In the genomic region with DNA sequence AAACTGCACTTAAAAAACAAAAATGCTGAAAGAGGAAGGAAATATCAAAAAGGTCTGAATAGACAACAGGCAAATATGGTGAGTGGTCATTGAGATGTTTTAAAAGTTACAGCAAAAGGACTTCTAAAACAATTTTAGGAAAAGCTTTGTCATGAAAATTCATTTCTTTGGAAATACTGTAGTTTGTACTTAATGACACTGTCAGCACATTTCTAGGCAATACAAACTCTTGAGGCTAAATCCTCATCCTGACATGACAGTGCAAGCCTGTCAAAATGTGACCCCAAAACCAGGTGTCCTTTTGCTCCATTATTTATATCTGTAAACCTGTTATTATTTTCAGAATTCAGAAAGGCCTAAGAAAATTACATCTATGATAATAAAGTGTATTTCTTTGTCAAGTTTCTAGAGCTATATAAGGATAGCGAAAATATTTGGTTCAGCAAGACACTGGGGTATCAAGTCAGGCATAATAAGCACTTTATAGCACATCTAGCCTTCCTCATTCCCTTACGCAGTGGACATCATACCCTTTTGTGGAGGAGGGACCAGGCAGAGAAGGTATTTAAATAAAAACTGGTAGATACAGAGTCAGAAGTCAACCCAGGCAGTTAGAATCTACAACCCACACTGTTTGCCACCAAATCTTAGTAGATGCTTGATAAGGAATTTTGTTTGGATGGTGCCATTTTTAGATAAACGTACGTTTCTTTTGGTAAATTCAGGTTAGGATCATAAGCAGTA, we compare ENCODE assay signal across 16 cellular contexts. TPM values are rescaled to one million over a fixed set of nuclear protein-coding genes. Genes with fewer than 3 reads are reported as not detected.
DNase-seq lines count a peak whose midpoint lies in the region; ATAC-seq, FAIRE-seq and TF ChIP-seq lines count a peak whose summit lies in the region.
"Had no signal": no experiment of that assay in that cellular context is flagged by ENCODE, and none has a peak within 500 bp of the region (broad histone marks: within the 10 kb centered on the region; RNA-seq: fewer than 3 reads in every experiment).

No MANE protein-coding gene starts in this region.

- H3K79me2 ChIP-seq in Karpas-422 (ENCODE audit: low read length) = peaks cover 61% of the 10 kb centered on the region

- H3K9me3 ChIP-seq in cardiac muscle cell (ENCODE audit: low read depth) (no peaks in the 10 kb centered on the region), left ventricle myocardium inferior (replicated peaks) (no peaks in the 10 kb centered on the region), Karpas-422 (ENCODE audit: low read length) (no peaks in the 10 kb centered on the region), muscle layer of colon (ENCODE audit: low read length) (no peaks in the 10 kb centered on the region)
- H3K9me3 ChIP-seq: Peyer's patch had no signal

- FAIRE-seq in GM19239 (lab: Jason Lieb, UNC) = no peak

- H3K9me2 ChIP-seq in Karpas-422 (replicated peaks; ENCODE audit: insufficient read depth, low read length) = no peaks in the 10 kb centered on the region

- TF ChIP-seq CTCF in cardiac muscle cell (IDR thresholded peaks at IDR 0.05; ENCODE audit: low read depth, low read length) (no peak), left ventricle myocardium inferior (IDR thresholded peaks at IDR 0.05; ENCODE audit: borderline replicate concordance) (no peak)

- H3K4me1 ChIP-seq in cardiac muscle cell (ENCODE audit: low read depth) (no peaks in the 10 kb centered on the region), left ventricle myocardium inferior (peaks cover 26% of the 10 kb centered on the region), Karpas-422 (ENCODE audit: low read length) (peaks cover 33% of the 10 kb centered on the region), muscle layer of colon (ENCODE audit: insufficient read depth, low read length) (no peaks in the 10 kb centered on the region)
- H3K4me1 ChIP-seq: Peyer's patch had no signal

- H3K27me3 ChIP-seq in cardiac muscle cell (no peaks in the 10 kb centered on the region), left ventricle myocardium inferior (ENCODE audit: low read depth) (no peaks in the 10 kb centered on the region), Karpas-422 (ENCODE audit: low read length) (no peaks in the 10 kb centered on the region), muscle layer of colon (ENCODE audit: control insufficient read depth in 1 of 2, insufficient read depth in 2 of 2, low read length in 2 of 2) (no peaks in the 10 kb centered on the region)
- H3K27me3 ChIP-seq: Peyer's patch had no signal

- no peak overlapping the region for H3K9ac ChIP-seq in Karpas-422 (ENCODE audit: low read length)
- H3K9ac ChIP-seq in muscle layer of colon (ENCODE audit: low read length) = no peak overlapping the region

- no peak overlapping the region for H3K4me2 ChIP-seq in Karpas-422 (ENCODE audit: low read depth, low read length, poor library complexity, severe bottlenecking)

- intact Hi-C loops in left ventricle myocardium inferior (cut with micrococcal nuclease) = loop anchor here (10.0 kb wide), 2 partner anchors 198 to 268 kb away; no protein-coding TSS in a partner anchor

- H3K36me3 ChIP-seq in cardiac muscle cell (peaks cover 3% of the 10 kb centered on the region), left ventricle myocardium inferior (peaks cover 14% of the 10 kb centered on the region), Karpas-422 (ENCODE audit: insufficient read depth, low read length) (peaks cover 26% of the 10 kb centered on the region), muscle layer of colon (ENCODE audit: insufficient read depth, low read length) (peaks cover 15% of the 10 kb centered on the region)

- DNase-seq in cardiac muscle cell (ENCODE audit: low read depth in 1 of 2, low spot score in 1 of 2) (no peak), left ventricle myocardium inferior (no peak), Karpas-422 (no peak), germinal center (ENCODE audit: low spot score) (no peak), GM19239 (ENCODE audit: insufficient read length, low spot score) (no peak)
- DNase-seq: ACHN, DMS153, EL, MV-4-11, NCI-H1417 treated with DMSO at 0.1 percent for 48 hours, NCI-H2029, NCI-H510A, Peyer's patch, Right ventricle myocardium superior had no signal

- H3K4me3 ChIP-seq in cardiac muscle cell (no peak overlapping the region), left ventricle myocardium inferior (no peak overlapping the region), Karpas-422 (ENCODE audit: low read length) (no peak overlapping the region), muscle layer of colon (ENCODE audit: low read depth in 1 of 2, low read length in 2 of 2) (no peak overlapping the region)
- H3K4me3 ChIP-seq: Peyer's patch had no signal

- no peaks in the 10 kb centered on the region for H4K20me1 ChIP-seq in Karpas-422 (ENCODE audit: insufficient read depth, low read depth, low read length)

- ATAC-seq in HG02678 (IDR thresholded peaks at IDR 0.05; ENCODE audit: unreplicated experiment) = no peak

- H2AFZ ChIP-seq in Karpas-422 (ENCODE audit: low read length) = no peak overlapping the region

- H3K27ac ChIP-seq in cardiac muscle cell = peak overlapping the region; percentile 46
- no peak overlapping the region for H3K27ac ChIP-seq in left ventricle myocardium inferior (replicated peaks)
- H3K27ac ChIP-seq in Karpas-422 (ENCODE audit: low read length) = 0 out of 2 replicates have a peak overlapping the region, but pooled peaks have one; percentile 9
- H3K27ac ChIP-seq in muscle layer of colon (ENCODE audit: low read depth, low read length) = peak overlapping the region; percentile 10
- H3K27ac ChIP-seq: Peyer's patch had no signal

RNA-seq across cellular contexts. Expression of a gene that starts 28.4 kb away (rescaled TPM):
- total RNA-seq in cardiac muscle cell (26.8 and 26.9 TPM in 2 replicates), left ventricle myocardium inferior (11.5 TPM)
- 46.4 and 64.8 TPM in 2 replicates for polyA plus RNA-seq in cardiac muscle cell
- total RNA-seq in Karpas-422 (2014; rRNA removed; shearing (Covaris generic); ENCODE audit: low replicate concordance) = 9.3 and 12.2 TPM in 2 replicates
